In genomic region chr12:9073077-9073476, GRCh38 we compare ENCODE assay signal across 16 cellular contexts. TPM values are rescaled to one million over a fixed set of nuclear protein-coding genes. Genes with fewer than 3 reads are reported as not detected.
A peak's percentile ranks its signal among the peaks of the same experiment; 100 is the strongest.
DNase-seq lines count a peak whose midpoint lies in the region; ATAC-seq, FAIRE-seq and TF ChIP-seq lines count a peak whose summit lies in the region.
"Had no signal": no experiment of that assay in that cellular context is flagged by ENCODE, and none has a peak within 500 bp of the region (broad histone marks: within the 10 kb centered on the region; RNA-seq: fewer than 3 reads in every experiment).

No MANE protein-coding gene starts in this region.

- DNase-seq in left lobe of liver (ENCODE audit: low spot score) (peak; percentile 68), pancreas (no peak), HUDEP-2 (lab: John Stamatoyannopoulos, UW; ENCODE audit: unreplicated experiment in 76 of 76) (no peak)
- no peak for DNase-seq in stimulated activated naive CD8-positive, alpha-beta T cell treated with anti-CD3 and anti-CD28 coated beads, Interleukin-15, amount 100 ng/mL, for 72 hours
- DNase-seq in stimulated activated CD4-positive, alpha-beta T cell treated with anti-CD3 and anti-CD28 coated beads, Interleukin-12 subunit alpha, Interleukin-12 subunit beta, amount 100 ng/mL, for 4 hours, result no peak
- DNase-seq: BE2C; CD4-positive, alpha-beta memory T cell; DMS79; GM23248 had no signal

- TF ChIP-seq CTCF in 22Rv1 (IDR thresholded peaks at IDR 0.05) (no peak), VCaP (conservative IDR thresholded peaks at IDR 0.05) (no peak), pancreas (IDR thresholded peaks at IDR 0.05) (no peak)

- H3K4me3 ChIP-seq in pancreas, result no peak overlapping the region
- H3K4me3 ChIP-seq: A549, GM12878, GM23248 had no signal

- no peak for FAIRE-seq in pancreas (lab: Jason Lieb, UNC)
- FAIRE-seq: A549, GM12878, GM18507, H54 had no signal

- H3K27me3 ChIP-seq in pancreas, result no peaks in the 10 kb centered on the region
- H3K27me3 ChIP-seq: BE2C had no signal

- no peak overlapping the region for H3K27ac Mint-ChIP-seq in stimulated activated naive CD8-positive, alpha-beta T cell treated with anti-CD3 and anti-CD28 coated beads, Interleukin-15, amount 100 ng/mL, for 72 hours

- peak; percentile 91 for ATAC-seq in left lobe of liver
- ATAC-seq in pancreas, result peak; percentile 70 to 88 (median 77)
- no peak for ATAC-seq in stimulated activated naive CD8-positive, alpha-beta T cell treated with anti-CD3 and anti-CD28 coated beads, Interleukin-15, amount 100 ng/mL, for 72 hours
- ATAC-seq: A549, GM12878 had no signal

- no peaks in the 10 kb centered on the region for H3K9me3 Mint-ChIP-seq in stimulated activated naive CD8-positive, alpha-beta T cell treated with anti-CD3 and anti-CD28 coated beads, Interleukin-15, amount 100 ng/mL, for 72 hours

- H3K4me3 Mint-ChIP-seq in stimulated activated naive CD8-positive, alpha-beta T cell treated with anti-CD3 and anti-CD28 coated beads, Interleukin-15, amount 100 ng/mL, for 72 hours, result no peak overlapping the region
- H3K4me3 Mint-ChIP-seq: CD4-positive, alpha-beta memory T cell had no signal

- peaks cover 0 to 5% (median 4%) of the 10 kb centered on the region in 3 donors for H3K4me1 ChIP-seq in pancreas
- H3K4me1 ChIP-seq: A549, BE2C had no signal

- intact Hi-C loops in pancreas (cut with DNase I), result no loop called here

- no peaks in the 10 kb centered on the region for H3K9me3 ChIP-seq in pancreas
- H3K9me3 ChIP-seq: A549, BE2C had no signal

- H3K27me3 Mint-ChIP-seq in stimulated activated naive CD8-positive, alpha-beta T cell treated with anti-CD3 and anti-CD28 coated beads, Interleukin-15, amount 100 ng/mL, for 72 hours, result peaks cover 5% of the 10 kb centered on the region
- H3K27me3 Mint-ChIP-seq: CD4-positive, alpha-beta memory T cell had no signal

- H3K27ac ChIP-seq in 22Rv1, result 0 out of 2 replicates have a peak overlapping the region, but pooled peaks have one; percentile 3
- H3K27ac ChIP-seq in VCaP, result peak overlapping the region; percentile 66
- H3K27ac ChIP-seq in pancreas, result no peak overlapping the region
- H3K27ac ChIP-seq: A549, GM23248 had no signal

- no peaks in the 10 kb centered on the region for H3K4me1 Mint-ChIP-seq in stimulated activated naive CD8-positive, alpha-beta T cell treated with anti-CD3 and anti-CD28 coated beads, Interleukin-15, amount 100 ng/mL, for 72 hours

- H3K36me3 ChIP-seq in pancreas, result no peaks in the 10 kb centered on the region
- H3K36me3 ChIP-seq: BE2C had no signal

RNA-seq across cellular contexts. Expression of gene A2M, which starts 42.6 kb away (rescaled TPM):
- total RNA-seq in left lobe of liver (915 TPM), pancreas (100 to 1,000 TPM in 2 of 6 donors, 10 to 100 TPM in 4; 57.3 to 275 (median 70.6) TPM)
- polyA plus RNA-seq in pancreas, result 10 to 100 TPM; 22.8 to 30.6 TPM
- total RNA-seq: G401 had no signal
- polyA plus RNA-seq: A549 had no signal

Comparison
In these comparisons a context has a peak if more than half of its experiments do, and no peak if none do; other contexts are left out.
1. H3K27ac ChIP-seq: peak in 22Rv1 (single experiment) and VCaP (single experiment); none in pancreas (0 of 4).